ENCODE assay signal across 8 cellular contexts in genomic region chr11:86291466-86292262, GRCh38. TPM values are rescaled to one million over a fixed set of nuclear protein-coding genes. Genes with fewer than 3 reads are reported as not detected.
DNase-seq lines count a peak whose midpoint lies in the region; ATAC-seq, FAIRE-seq and TF ChIP-seq lines count a peak whose summit lies in the region.

No MANE protein-coding gene starts in this region.

- no peaks in the 10 kb centered on the region for H3K9me3 ChIP-seq in colonic mucosa

- H3K9ac ChIP-seq in colonic mucosa (ENCODE audit: low read depth in 2 of 2, low read length in 2 of 2), result no peak overlapping the region

- DNase-seq in AG08396 (ENCODE audit: low spot score) (peak; percentile 59), GM18507 (ENCODE audit: extremely low spot score, insufficient read length, low read depth) (no peak), NCI-H1694 treated with DMSO at 0.1 percent for 48 hours (lab: John Stamatoyannopoulos, UW) (peak; percentile 8), colonic mucosa (peak; percentile 57), lung microvascular endothelial cell (ENCODE audit: low read depth in 2 of 2) (peak; percentile 52 to 69)
- peak; percentile 42 for DNase-seq in activated CD4-positive, CD25-positive, alpha-beta regulatory T cell treated with anti-CD3 and anti-CD28 coated beads, Interleukin-2, amount 50 U/mL, for 16 hours (ENCODE audit: low read depth, low spot score)
- peak; percentile 44 to 53 for DNase-seq in stimulated activated CD8-positive, alpha-beta memory T cell treated with anti-CD3 and anti-CD28 coated beads, Interleukin-15, amount 100 ng/mL, for 48 hours (ENCODE audit: low read depth in 2 of 2)

- H3K27ac ChIP-seq in colonic mucosa, result no peak overlapping the region

- peak; percentile 69 for TF ChIP-seq CTCF in colonic mucosa (IDR thresholded peaks at IDR 0.05)

- no peak for ATAC-seq in GM21447 (IDR thresholded peaks at IDR 0.05; ENCODE audit: unreplicated experiment)

- peak; percentile 78 for FAIRE-seq in GM18507 (lab: Jason Lieb, UNC)

- intact Hi-C loops in colonic mucosa (cut with DNase I), result loop anchor here (5.0 to 10.0 kb wide), 2 partner anchors 349 to 437 kb away; partner anchors contain the start of gene CCDC83

- no peak overlapping the region for H3K4me3 ChIP-seq in colonic mucosa

- H3K36me3 ChIP-seq in colonic mucosa, result no peaks in the 10 kb centered on the region

- H3K4me1 ChIP-seq in colonic mucosa, result no peaks in the 10 kb centered on the region

- no peaks in the 10 kb centered on the region for H3K27me3 ChIP-seq in colonic mucosa

RNA-seq across cellular contexts. Expression of gene HIKESHI, which starts 10.4 kb away (rescaled TPM):
- 10 to 100 TPM; 23.7 to 27.8 TPM for total RNA-seq in colonic mucosa
- total RNA-seq in lung microvascular endothelial cell, result 57.8 and 72.6 TPM in 2 replicates

RNA-seq across cellular contexts. Expression of gene EED, which starts 47.1 kb away (rescaled TPM):
- total RNA-seq in colonic mucosa (10 to 100 TPM; 21.9 to 28.3 TPM), lung microvascular endothelial cell (7.0 and 13.5 TPM in 2 replicates)
